ENCODE assay signal across 11 cellular contexts in the genomic region with DNA sequence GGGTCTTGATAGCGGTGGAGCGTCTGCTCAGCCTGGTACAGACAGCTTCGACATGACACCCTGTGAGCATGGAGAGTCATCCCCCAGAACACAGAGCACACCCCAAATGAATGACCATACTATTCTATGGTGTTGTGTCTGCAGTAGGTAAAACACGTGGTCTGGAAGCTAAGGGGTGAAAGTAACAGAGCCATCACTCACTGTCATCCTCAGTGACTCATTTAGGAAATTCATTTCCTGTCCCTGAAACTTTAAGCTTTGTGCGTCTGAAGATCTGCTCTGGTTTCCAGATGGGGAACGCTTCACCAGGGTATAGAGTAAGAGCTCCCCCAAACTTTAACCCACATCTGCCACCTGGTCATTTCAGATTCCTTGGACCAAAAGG.
DNase-seq lines count a peak whose midpoint lies in the region; ATAC-seq, FAIRE-seq and TF ChIP-seq lines count a peak whose summit lies in the region.
"Had no signal": no experiment of that assay in that cellular context is flagged by ENCODE, and none has a peak within 500 bp of the region (broad histone marks: within the 10 kb centered on the region; RNA-seq: fewer than 3 reads in every experiment).

No MANE protein-coding gene starts in this region.

- FAIRE-seq in GM12891 (lab: Jason Lieb, UNC) = peak; percentile 70
- no peak for FAIRE-seq in frontal cortex (lab: Jason Lieb, UNC)

- TF ChIP-seq EP300 in transverse colon (IDR thresholded peaks at IDR 0.05; ENCODE audit: low read depth) = no peak

- no peak for DNase-seq in CD4-positive, alpha-beta T cell
- DNase-seq in GM12891 (ENCODE audit: insufficient read length, low spot score) = no peak
- peak; percentile 59 for DNase-seq in RPMI7951 (ENCODE audit: low read depth)
- peak; percentile 14 for DNase-seq in epithelial cell of prostate (ENCODE audit: low read depth, low spot score)
- DNase-seq in amniotic stem cell (lab: John Stamatoyannopoulos, UW) = no peak
- no peak for DNase-seq in transverse colon
- DNase-seq in frontal cortex (ENCODE audit: low spot score in 2 of 2) = no peak
- no peak for DNase-seq in NCI-H524 (lab: John Stamatoyannopoulos, UW)
- DNase-seq: KG1, nephron progenitor cell had no signal

- WGBS in transverse colon (ENCODE audit: low coverage in 1 of 2), 2 donors = 52% methylated on average over 6 of the region's 6 CpGs; no CpG with 5 or more reads in 1 of the 2 donors

- ATAC-seq in CD4-positive, alpha-beta T cell (ENCODE audit: poor library complexity) = peak; percentile 72

- peaks cover 20% of the 10 kb centered on the region for H3K4me1 Mint-ChIP-seq in CD4-positive, alpha-beta T cell (ENCODE audit: low read depth)

- H3K4me3 Mint-ChIP-seq in CD4-positive, alpha-beta T cell = peak overlapping the region; percentile 65
- H3K4me3 Mint-ChIP-seq: nephron progenitor cell had no signal

- no peak for TF ChIP-seq CTCF in CD4-positive, alpha-beta T cell (IDR thresholded peaks at IDR 0.05)
- TF ChIP-seq CTCF in transverse colon (IDR thresholded peaks at IDR 0.05) = no peak

- POLR2A ChIA-PET in CD4-positive, alpha-beta T cell (lab: Charles Lee) = interaction anchor here (1.3 kb wide), 1 partner anchor 22 kb away, joined by 3 read pairs; no protein-coding TSS in a partner anchor

- no peaks in the 10 kb centered on the region for H3K27me3 ChIP-seq in CD4-positive, alpha-beta T cell (ENCODE audit: control insufficient read depth, insufficient read depth, low read length)
- H3K27me3 ChIP-seq in transverse colon = peaks cover 26% of the 10 kb centered on the region

- no peak for TF ChIP-seq POLR2A in GM12891 (IDR thresholded peaks at IDR 0.05; ENCODE audit: low read depth, low read length)
- TF ChIP-seq POLR2A in transverse colon (IDR thresholded peaks at IDR 0.05) = no peak

- CTCF ChIA-PET in CD4-positive, alpha-beta T cell (lab: Charles Lee) = no interaction called here

- peak overlapping the region; percentile 35 for H3K27ac Mint-ChIP-seq in CD4-positive, alpha-beta T cell
- H3K27ac Mint-ChIP-seq: nephron progenitor cell; T-helper 1 cell treated with Interleukin-12 subunit alpha and Interleukin-12 subunit beta and Interleukin-4 antibody, amounts not matched to agents 30 μg/mL and 1 μg/mL, for 36 hours had no signal

- in situ Hi-C loops in transverse colon (cut with MboI; ENCODE audit: low pct_ligation_motif_present in 1 of 4, low pct_unique_long_range_greater_than_20kb in 1 of 4, low sequenced_read_pairs in 3 of 4) = no loop called here

- no peaks in the 10 kb centered on the region for H3K9me3 ChIP-seq in CD4-positive, alpha-beta T cell (ENCODE audit: control insufficient read depth, low read length)
- H3K9me3 ChIP-seq in transverse colon = no peaks in the 10 kb centered on the region

- H3K36me3 Mint-ChIP-seq in CD4-positive, alpha-beta T cell (ENCODE audit: low read depth) = no peaks in the 10 kb centered on the region

- H3K4me3 ChIP-seq in transverse colon = no peak overlapping the region

- no peaks in the 10 kb centered on the region for H3K4me1 ChIP-seq in transverse colon

- no peak overlapping the region for H3K27ac ChIP-seq in CD4-positive, alpha-beta T cell (ENCODE audit: low read depth, low read length)
- H3K27ac ChIP-seq in epithelial cell of prostate (no peak overlapping the region), transverse colon (no peak overlapping the region)

- H3K9me3 Mint-ChIP-seq in CD4-positive, alpha-beta T cell = no peaks in the 10 kb centered on the region
- H3K9me3 Mint-ChIP-seq: T-helper 1 cell treated with Interleukin-12 subunit alpha and Interleukin-12 subunit beta and Interleukin-4 antibody, amounts not matched to agents 30 μg/mL and 1 μg/mL, for 36 hours had no signal

- H3K27me3 Mint-ChIP-seq in CD4-positive, alpha-beta T cell = no peaks in the 10 kb centered on the region

- intact Hi-C loops in CD4-positive, alpha-beta T cell (cut with DNase I, micrococcal nuclease) = no loop called here
- intact Hi-C loops in transverse colon (cut with DNase I; ENCODE audit: low total_unique reads) = no loop called here

- H3K36me3 ChIP-seq in transverse colon = no peaks in the 10 kb centered on the region

TF ChIP-seq in GM12891, 5 proteins besides CTCF, POLR2A, EP300 and RAD21:
- TF ChIP-seq POLR2AphosphoS5 (IDR thresholded peaks at IDR 0.05; ENCODE audit: low read depth, low read length) (no peak), TAF1 (IDR thresholded peaks at IDR 0.05; ENCODE audit: low read depth, low read length) (no peak), POU2F2 (IDR thresholded peaks at IDR 0.05; ENCODE audit: low read depth, low read length) (no peak)

Comparison
In these comparisons a context has a peak if more than half of its experiments do, and no peak if none do; other contexts are left out.
1. DNase-seq: peak in RPMI7951 (single experiment) and epithelial cell of prostate (single experiment); none in CD4-positive, alpha-beta T cell (0 of 10), GM12891 (single experiment), amniotic stem cell (single experiment), transverse colon (single experiment), frontal cortex (0 of 2) and NCI-H524 (0 of 2).